In the genomic region with DNA sequence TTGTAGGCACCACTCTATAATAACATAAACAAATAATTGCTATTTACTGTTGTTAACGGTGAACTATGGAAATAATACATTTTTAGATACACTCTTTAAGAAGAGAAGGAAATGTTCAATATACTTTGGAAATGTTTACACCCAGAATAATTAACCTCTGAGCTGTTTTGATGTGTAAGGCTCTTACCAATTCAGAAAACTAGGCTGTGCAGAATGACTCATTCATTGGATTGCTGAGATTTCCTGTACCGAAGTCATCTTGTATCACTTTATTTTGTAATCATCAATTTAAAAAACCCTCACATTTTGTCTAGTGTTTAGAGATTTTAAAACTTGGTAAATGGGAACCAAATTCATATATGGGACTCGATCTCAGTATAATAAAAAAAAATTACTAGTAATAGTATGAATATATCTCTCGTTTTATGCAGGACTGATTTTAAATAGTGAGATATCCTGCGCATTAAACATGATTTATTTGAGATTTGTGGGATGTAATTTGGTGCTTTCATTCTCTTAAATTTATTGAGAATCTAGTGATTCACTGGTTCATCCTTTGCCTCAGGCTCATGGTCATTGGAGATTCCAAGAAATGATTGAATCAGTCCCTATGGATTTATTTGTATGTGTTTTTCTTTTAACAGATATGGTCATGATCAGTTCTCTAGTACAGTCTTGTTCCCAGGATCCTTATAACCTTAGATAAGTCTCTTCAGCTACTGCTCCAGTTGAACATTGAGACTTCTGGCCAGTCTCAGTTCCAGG, we compare ENCODE assay signal across 2 cellular contexts.
TF ChIP-seq lines count a peak whose summit lies in the region.

No MANE protein-coding gene starts in this region.

TF ChIP-seq in SK-N-SH, 30 proteins besides CTCF, POLR2A, EP300 and RAD21 (continued from another document):
- TF ChIP-seq PBX3 (IDR thresholded peaks at IDR 0.05), result peak; percentile 45
- TF ChIP-seq RXRA (IDR thresholded peaks at IDR 0.05; ENCODE audit: borderline replicate concordance, low read depth), result peak; percentile 29; the same call in 1 of the 2 replicates
- no peak for TF ChIP-seq FOXM1 (IDR thresholded peaks at IDR 0.05; ENCODE audit: low read depth)
- TF ChIP-seq JUND (IDR thresholded peaks at IDR 0.05), result peak; percentile 80
- TF ChIP-seq FOSL2 (IDR thresholded peaks at IDR 0.05; ENCODE audit: borderline replicate concordance, low read depth), result peak; percentile 85
- TF ChIP-seq USF1 (IDR thresholded peaks at IDR 0.05; ENCODE audit: borderline replicate concordance, low read depth), result no peak
- TF ChIP-seq, protein P1, sequence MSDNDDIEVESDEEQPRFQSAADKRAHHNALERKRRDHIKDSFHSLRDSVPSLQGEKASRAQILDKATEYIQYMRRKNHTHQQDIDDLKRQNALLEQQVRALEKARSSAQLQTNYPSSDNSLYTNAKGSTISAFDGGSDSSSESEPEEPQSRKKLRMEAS (IDR thresholded peaks at IDR 0.05; ENCODE audit: low read depth), result 0 out of 2 replicates have a peak, but pooled peaks have one; percentile 29
- 0 out of 2 replicates have a peak, but pooled peaks have one; percentile 28 for TF ChIP-seq TEAD4 (IDR thresholded peaks at IDR 0.05; ENCODE audit: borderline replicate concordance, insufficient read depth)
- TF ChIP-seq RFX5 (IDR thresholded peaks at IDR 0.05; ENCODE audit: low read length), result no peak
TF ChIP-seq in SK-N-SH: peak in this region for 8.

TF ChIP-seq in SK-N-SH treated with all-trans-retinoic acid at 6 μM for 48 hours, 23 proteins besides CTCF, POLR2A, EP300 and RAD21:
- TF ChIP-seq CSRNP3 (CRISPR knock-in tag; IDR thresholded peaks at IDR 0.05) (no peak), ESRRG (CRISPR knock-in tag; IDR thresholded peaks at IDR 0.05) (no peak)
